11 cellular contexts compared by ENCODE assay signal in genomic region chr11:64086263-64086938, GRCh38. TPM values are rescaled to one million over a fixed set of nuclear protein-coding genes. Genes with fewer than 3 reads are reported as not detected.
A peak's percentile ranks its signal among the peaks of the same experiment; 100 is the strongest.
DNase-seq lines count a peak whose midpoint lies in the region; ATAC-seq and TF ChIP-seq lines count a peak whose summit lies in the region.
"Had no signal": no experiment of that assay in that cellular context is flagged by ENCODE, and none has a peak within 500 bp of the region (broad histone marks: within the 10 kb centered on the region; RNA-seq: fewer than 3 reads in every experiment).

No MANE protein-coding gene starts in this region.

- H3K27me3 ChIP-seq in PC-3 (ENCODE audit: low read length) (no peaks in the 10 kb centered on the region), left ventricle myocardium inferior (ENCODE audit: low read depth) (no peaks in the 10 kb centered on the region), thymus (ENCODE audit: control insufficient read depth, insufficient read depth) (no peaks in the 10 kb centered on the region)

- no peak overlapping the region for H3K27ac ChIP-seq in PC-3 (ENCODE audit: low read length)
- no peak overlapping the region for H3K27ac ChIP-seq in left ventricle myocardium inferior (replicated peaks)
- peak overlapping the region; percentile 36 for H3K27ac ChIP-seq in thymus (ENCODE audit: low read depth)
- H3K27ac ChIP-seq: C4-2B had no signal

- DNase-seq in NCI-H2227 (lab: John Stamatoyannopoulos, UW; ENCODE audit: unreplicated experiment) = peak; percentile 52
- no peak for DNase-seq in NCI-H2227 treated with DMSO at 0.1 percent for 48 hours (lab: John Stamatoyannopoulos, UW)
- no peak for DNase-seq in PC-3
- DNase-seq in left ventricle myocardium inferior = peak; percentile 64
- DNase-seq in stimulated activated CD4-positive, alpha-beta T cell treated with anti-CD3 and anti-CD28 coated beads, Interleukin-4, amount 100 ng/mL, for 4 hours = no peak
- no peak for DNase-seq in central memory CD4-positive, alpha-beta T cell
- DNase-seq: NCI-H2171 treated with DMSO at 0.1 percent for 48 hours had no signal

- TF ChIP-seq CTCF in PC-3 (conservative IDR thresholded peaks at IDR 0.05; ENCODE audit: low read depth, low read length) (no peak), left ventricle myocardium inferior (IDR thresholded peaks at IDR 0.05; ENCODE audit: borderline replicate concordance) (no peak)

- POLR2A ChIA-PET in PC-3 (lab: Charles Lee; ENCODE audit: unreplicated experiment) = no interaction called here

- H3K4me3 ChIP-seq in PC-3 (ENCODE audit: low read length) (no peak overlapping the region), left ventricle myocardium inferior (no peak overlapping the region), thymus (ENCODE audit: low read length) (no peak overlapping the region)

- no peak overlapping the region for H2AFZ ChIP-seq in PC-3 (ENCODE audit: low read length)

- no peaks in the 10 kb centered on the region for H3K36me3 ChIP-seq in PC-3 (ENCODE audit: low read depth, low read length)
- H3K36me3 ChIP-seq in left ventricle myocardium inferior = no peaks in the 10 kb centered on the region
- no peaks in the 10 kb centered on the region for H3K36me3 ChIP-seq in thymus (ENCODE audit: control insufficient read depth, insufficient read depth)

- H3K4me1 ChIP-seq in PC-3 (ENCODE audit: insufficient read depth, low read length) (no peaks in the 10 kb centered on the region), left ventricle myocardium inferior (peaks cover 38% of the 10 kb centered on the region), thymus (ENCODE audit: control insufficient read depth, insufficient read depth, low read length) (peaks cover 23% of the 10 kb centered on the region)

- H3F3A ChIP-seq in PC-3 (ENCODE audit: low read length, unreplicated experiment) = no peaks in the 10 kb centered on the region

- no peaks in the 10 kb centered on the region for H3K9me2 ChIP-seq in PC-3 (replicated peaks; ENCODE audit: low read length)

- no TSS peak for BruUV-seq in PC-3 (replicated peaks; lab: Mats Ljungman, UMichigan)

- H3K9ac ChIP-seq in PC-3 (ENCODE audit: low read length) = no peak overlapping the region

- no peaks in the 10 kb centered on the region for H3K79me2 ChIP-seq in PC-3 (ENCODE audit: low read length)

- no peak overlapping the region for H3K4me2 ChIP-seq in PC-3 (ENCODE audit: low read length)

- ATAC-seq in PC-3 (peak; percentile 21; the same call in 1 of the 2 replicates), HG02884 (IDR thresholded peaks at IDR 0.05; ENCODE audit: unreplicated experiment) (no peak)

- H4K20me1 ChIP-seq in PC-3 (ENCODE audit: low read length) = no peaks in the 10 kb centered on the region

- CTCF ChIA-PET in PC-3 (lab: Charles Lee) = no interaction called here

- WGBS in thymus = 76% methylated on average over 15 of the region's 15 CpGs

- intact Hi-C loops in PC-3 (cut with micrococcal nuclease) = no loop called here
- intact Hi-C loops in left ventricle myocardium inferior (cut with micrococcal nuclease) = no loop called here

- H3K9me3 ChIP-seq in PC-3 (ENCODE audit: low read length) (no peaks in the 10 kb centered on the region), left ventricle myocardium inferior (replicated peaks) (no peaks in the 10 kb centered on the region), thymus (ENCODE audit: control insufficient read depth) (no peaks in the 10 kb centered on the region)

RNA-seq across cellular contexts. Expression of gene FLRT1, which starts 50.7 kb away (rescaled TPM):
- total RNA-seq in PC-3 (2014; rRNA removed) = not detected in 2 replicates
- 0.44 TPM for total RNA-seq in left ventricle myocardium inferior
- polyA plus RNA-seq in thymus = 0.07 TPM
- total RNA-seq: T-helper 1 cell treated with Interleukin-12 subunit alpha and Interleukin-12 subunit beta and Interleukin-4 antibody, amounts not matched to agents 30 ng/mL and 1 ng/mL, for 36 hours had no signal

Comparison
In these comparisons a context has a peak if more than half of its experiments do, and no peak if none do; other contexts are left out.
1. DNase-seq: peak in NCI-H2227 (single experiment) and left ventricle myocardium inferior (single experiment); none in NCI-H2227 treated with DMSO at 0.1 percent for 48 hours (single experiment), PC-3 (single experiment), stimulated activated CD4-positive, alpha-beta T cell treated with anti-CD3 and anti-CD28 coated beads, Interleukin-4, amount 100 ng/mL, for 4 hours (0 of 2) and central memory CD4-positive, alpha-beta T cell (single experiment).